ENCODE assay signal across 1 cellular context in the genomic region with DNA sequence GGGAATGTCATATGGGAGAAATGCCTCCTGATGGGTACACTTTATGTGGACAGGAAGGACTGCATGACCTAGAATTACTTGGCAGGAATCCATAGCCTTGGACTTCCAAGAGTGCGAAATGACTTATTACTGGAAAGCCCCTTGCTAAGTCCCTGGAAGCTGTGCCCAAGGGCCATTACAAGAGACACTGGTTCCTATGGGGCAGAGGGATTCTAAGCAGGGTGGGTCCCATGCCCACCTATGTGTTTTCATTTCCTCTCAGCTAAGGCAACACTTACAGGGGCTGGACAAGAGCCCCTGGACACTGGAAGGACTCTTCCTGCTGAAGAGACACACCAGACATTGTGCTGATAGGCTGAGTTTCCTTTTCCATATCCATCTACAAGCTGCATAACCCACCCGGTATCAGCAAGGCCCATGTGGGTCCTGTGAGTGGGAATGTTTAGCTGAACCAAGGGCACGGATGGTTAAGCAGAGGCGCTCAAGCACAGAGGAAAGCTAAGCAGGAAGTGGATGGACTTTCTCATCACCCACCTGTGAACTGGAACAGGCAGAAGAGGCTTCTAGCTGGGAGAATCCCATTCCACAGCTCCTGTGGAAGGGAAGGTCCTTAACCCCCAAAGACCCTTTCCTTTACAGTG.
TF ChIP-seq lines count a peak whose summit lies in the region.

No MANE protein-coding gene starts in this region.

TF ChIP-seq in IMR-90, 13 proteins besides CTCF, POLR2A, EP300 and RAD21:
- TF ChIP-seq CHD1 (IDR thresholded peaks at IDR 0.05; ENCODE audit: low read depth, low read length) (no peak), MAFK (IDR thresholded peaks at IDR 0.05; ENCODE audit: low read depth, low read length) (no peak), CEBPB (IDR thresholded peaks at IDR 0.05; ENCODE audit: low read depth, low read length) (no peak), MAZ (IDR thresholded peaks at IDR 0.05; ENCODE audit: borderline replicate concordance, low read depth, low read length) (no peak), MXI1 (IDR thresholded peaks at IDR 0.05; ENCODE audit: borderline replicate concordance, low read depth, low read length) (no peak), RFX5 (IDR thresholded peaks at IDR 0.05; ENCODE audit: low read depth, low read length) (no peak), NFE2L2 (IDR thresholded peaks at IDR 0.05; ENCODE audit: low read depth, low read length) (no peak), USF2 (IDR thresholded peaks at IDR 0.05; ENCODE audit: low read depth, low read length) (no peak), SMC3 (IDR thresholded peaks at IDR 0.05; ENCODE audit: low read depth, low read length) (no peak), BHLHE40 (IDR thresholded peaks at IDR 0.05; ENCODE audit: low read depth, low read length) (no peak), FOS (IDR thresholded peaks at IDR 0.05; ENCODE audit: low read depth, low read length) (no peak)
- TF ChIP-seq, protein P1, sequence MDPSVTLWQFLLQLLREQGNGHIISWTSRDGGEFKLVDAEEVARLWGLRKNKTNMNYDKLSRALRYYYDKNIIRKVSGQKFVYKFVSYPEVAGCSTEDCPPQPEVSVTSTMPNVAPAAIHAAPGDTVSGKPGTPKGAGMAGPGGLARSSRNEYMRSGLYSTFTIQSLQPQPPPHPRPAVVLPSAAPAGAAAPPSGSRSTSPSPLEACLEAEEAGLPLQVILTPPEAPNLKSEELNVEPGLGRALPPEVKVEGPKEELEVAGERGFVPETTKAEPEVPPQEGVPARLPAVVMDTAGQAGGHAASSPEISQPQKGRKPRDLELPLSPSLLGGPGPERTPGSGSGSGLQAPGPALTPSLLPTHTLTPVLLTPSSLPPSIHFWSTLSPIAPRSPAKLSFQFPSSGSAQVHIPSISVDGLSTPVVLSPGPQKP (IDR thresholded peaks at IDR 0.05; ENCODE audit: borderline replicate concordance, low read depth, low read length) = no peak
